Comparison of ENCODE assay signal across 14 cellular contexts in the genomic region with DNA sequence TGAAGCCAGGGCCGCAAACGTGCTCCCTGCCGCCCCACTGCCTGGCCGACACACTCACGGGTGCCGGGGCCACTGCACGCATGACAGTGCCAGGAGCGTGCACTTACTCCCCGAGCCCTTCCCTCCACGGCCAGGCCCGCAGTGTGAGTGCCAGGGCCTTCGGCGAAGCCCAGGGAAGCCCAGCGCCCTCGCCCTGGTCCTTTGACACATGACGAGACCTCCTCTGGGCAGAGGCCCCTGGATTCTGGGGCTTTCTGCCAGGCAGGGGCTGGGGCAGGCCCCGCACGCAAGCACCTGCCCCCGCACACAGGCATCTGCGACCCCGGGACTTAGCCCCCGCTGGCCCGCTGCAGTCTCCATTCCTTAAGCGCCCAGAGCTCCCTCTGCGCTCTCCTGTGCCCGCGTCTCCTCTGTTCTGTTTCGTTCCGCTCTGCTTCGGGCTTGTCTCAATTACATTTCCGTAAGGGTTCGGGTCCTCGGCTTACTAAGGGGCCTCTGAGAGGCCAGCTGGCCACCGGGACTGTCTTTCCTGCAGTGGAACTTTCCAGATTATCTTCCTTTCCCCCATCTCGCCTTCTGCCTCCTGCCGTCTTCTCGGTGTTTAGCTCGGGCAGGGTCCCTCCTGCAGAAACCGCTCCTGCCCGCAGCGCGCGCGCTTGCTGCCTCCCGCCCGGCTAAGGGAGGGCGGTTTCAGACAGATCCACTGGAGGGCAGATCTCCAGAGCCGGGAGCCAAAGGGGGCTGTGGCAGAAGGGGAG.
DNase-seq lines count a peak whose midpoint lies in the region; ATAC-seq and TF ChIP-seq lines count a peak whose summit lies in the region.
"Had no signal": no experiment of that assay in that cellular context is flagged by ENCODE, and none has a peak within 500 bp of the region (broad histone marks: within the 10 kb centered on the region; RNA-seq: fewer than 3 reads in every experiment).

No MANE protein-coding gene starts in this region.

- H3K36me3 Mint-ChIP-seq in WTC11: no peaks in the 10 kb centered on the region

- H3K4me3 Mint-ChIP-seq in WTC11: peak overlapping the region; percentile 57
- H3K4me3 Mint-ChIP-seq: nephron progenitor cell had no signal

- peak; percentile 17 for DNase-seq in AG10803 (ENCODE audit: low read depth)
- DNase-seq in WTC11 (ENCODE audit: low spot score): peak; percentile 57
- DNase-seq in fibroblast of pulmonary artery (ENCODE audit: low read depth): peak; percentile 40
- no peak for DNase-seq in omental fat pad (ENCODE audit: low spot score)
- DNase-seq in H4 (ENCODE audit: low spot score): no peak
- DNase-seq: activated CD4-positive, alpha-beta T cell treated with anti-CD3 and anti-CD28 coated beads for 48 hours; Calu3; effector CD8-positive, alpha-beta T cell; MG63; nephron progenitor cell; PC-3 had no signal

- peaks cover 18% of the 10 kb centered on the region for H3K27me3 Mint-ChIP-seq in WTC11 (ENCODE audit: low read depth)

- peak overlapping the region; percentile 36 for H3K4me3 ChIP-seq in AG10803 (ENCODE audit: low read length)
- peak overlapping the region; percentile 45 for H3K4me3 ChIP-seq in fibroblast of pulmonary artery (replicated peaks; ENCODE audit: low read depth, low read length)
- H3K4me3 ChIP-seq: MG63 had no signal

- POLR2A ChIA-PET in WTC11 (lab: Charles Lee): interaction anchor here (0.9 kb wide), 2 partner anchors 13 to 97 kb away, joined by 3 read pairs; no protein-coding TSS in a partner anchor

- peak; percentile 78 for ATAC-seq in WTC11
- peak; percentile 55 for ATAC-seq in omental fat pad (ENCODE audit: low FRiP score)
- ATAC-seq in HG02642 (IDR thresholded peaks at IDR 0.05; ENCODE audit: poor library complexity, unreplicated experiment): no peak
- ATAC-seq in HG02623 (IDR thresholded peaks at IDR 0.05; ENCODE audit: unreplicated experiment): no peak
- no peak for ATAC-seq in HG03378 (IDR thresholded peaks at IDR 0.05; ENCODE audit: unreplicated experiment)
- ATAC-seq: PC-3 had no signal

- TF ChIP-seq CTCF in AG10803 (conservative IDR thresholded peaks at IDR 0.05; ENCODE audit: low read length) (no peak), WTC11 (IDR thresholded peaks at IDR 0.05) (no peak), fibroblast of pulmonary artery (IDR thresholded peaks at IDR 0.05; ENCODE audit: low read length, missing control alignments) (peak; percentile 4), omental fat pad (IDR thresholded peaks at IDR 0.05) (no peak)

- peaks cover 60% of the 10 kb centered on the region for H3K4me1 Mint-ChIP-seq in WTC11

- no peaks in the 10 kb centered on the region for H3K9me3 Mint-ChIP-seq in WTC11

- H3K27ac Mint-ChIP-seq in WTC11: no peak overlapping the region
- H3K27ac Mint-ChIP-seq: nephron progenitor cell had no signal

- CTCF ChIA-PET in WTC11 (lab: Charles Lee): interaction anchor here (0.9 to 1.4 kb wide), 7 partner anchors 11 to 168 kb away, joined by 3 to 8 read pairs (median 3); no protein-coding TSS in a partner anchor

TF ChIP-seq in WTC11, 78 proteins besides CTCF, POLR2A, EP300 and RAD21:
- TF ChIP-seq, protein P1, sequence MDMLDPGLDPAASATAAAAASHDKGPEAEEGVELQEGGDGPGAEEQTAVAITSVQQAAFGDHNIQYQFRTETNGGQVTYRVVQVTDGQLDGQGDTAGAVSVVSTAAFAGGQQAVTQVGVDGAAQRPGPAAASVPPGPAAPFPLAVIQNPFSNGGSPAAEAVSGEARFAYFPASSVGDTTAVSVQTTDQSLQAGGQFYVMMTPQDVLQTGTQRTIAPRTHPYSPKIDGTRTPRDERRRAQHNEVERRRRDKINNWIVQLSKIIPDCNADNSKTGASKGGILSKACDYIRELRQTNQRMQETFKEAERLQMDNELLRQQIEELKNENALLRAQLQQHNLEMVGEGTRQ (CRISPR knock-in tag; IDR thresholded peaks at IDR 0.05): no peak
- TF ChIP-seq, protein P2, sequence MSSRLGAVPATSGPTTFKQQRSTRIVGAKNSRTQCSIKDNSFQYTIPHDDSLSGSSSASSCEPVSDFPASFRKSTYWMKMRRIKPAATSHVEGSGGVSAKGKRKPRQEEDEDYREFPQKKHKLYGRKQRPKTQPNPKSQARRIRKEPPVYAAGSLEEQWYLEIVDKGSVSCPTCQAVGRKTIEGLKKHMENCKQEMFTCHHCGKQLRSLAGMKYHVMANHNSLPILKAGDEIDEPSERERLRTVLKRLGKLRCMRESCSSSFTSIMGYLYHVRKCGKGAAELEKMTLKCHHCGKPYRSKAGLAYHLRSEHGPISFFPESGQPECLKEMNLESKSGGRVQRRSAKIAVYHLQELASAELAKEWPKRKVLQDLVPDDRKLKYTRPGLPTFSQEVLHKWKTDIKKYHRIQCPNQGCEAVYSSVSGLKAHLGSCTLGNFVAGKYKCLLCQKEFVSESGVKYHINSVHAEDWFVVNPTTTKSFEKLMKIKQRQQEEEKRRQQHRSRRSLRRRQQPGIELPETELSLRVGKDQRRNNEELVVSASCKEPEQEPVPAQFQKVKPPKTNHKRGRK (CRISPR knock-in tag; IDR thresholded peaks at IDR 0.05; ENCODE audit: borderline replicate concordance): no peak
- TF ChIP-seq, protein P3, sequence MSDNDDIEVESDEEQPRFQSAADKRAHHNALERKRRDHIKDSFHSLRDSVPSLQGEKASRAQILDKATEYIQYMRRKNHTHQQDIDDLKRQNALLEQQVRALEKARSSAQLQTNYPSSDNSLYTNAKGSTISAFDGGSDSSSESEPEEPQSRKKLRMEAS (CRISPR knock-in tag; IDR thresholded peaks at IDR 0.05): no peak
- TF ChIP-seq TEAD1 (CRISPR knock-in tag; IDR thresholded peaks at IDR 0.05) (no peak), HMGA2 (CRISPR knock-in tag; IDR thresholded peaks at IDR 0.05) (no peak)

Comparison
In these comparisons a context has a peak if more than half of its experiments do, and no peak if none do; other contexts are left out.
1. DNase-seq: peak in AG10803 (single experiment), WTC11 (single experiment) and fibroblast of pulmonary artery (single experiment); none in omental fat pad (single experiment) and H4 (single experiment).
2. ATAC-seq: peak in WTC11 (single experiment) and omental fat pad (single experiment); none in HG02642 (single experiment), HG02623 (single experiment) and HG03378 (single experiment).